Comparison of ENCODE assay signal across 7 cellular contexts in genomic region chr3:52198643-52199608, GRCh38. TPM values are rescaled to one million over a fixed set of nuclear protein-coding genes. Genes with fewer than 3 reads are reported as not detected.
DNase-seq lines count a peak whose midpoint lies in the region; ATAC-seq and TF ChIP-seq lines count a peak whose summit lies in the region.
"Had no signal": no experiment of that assay in that cellular context is flagged by ENCODE, and none has a peak within 500 bp of the region (broad histone marks: within the 10 kb centered on the region; RNA-seq: fewer than 3 reads in every experiment).

No MANE protein-coding gene starts in this region.

- in situ Hi-C loops in GM23248 (cut with MboI) (no loop called here), astrocyte of the spinal cord (cut with HindIII; ENCODE audit: low sequenced_read_pairs) (no loop called here)

- H3K36me3 ChIP-seq in GM23248 (ENCODE audit: low read depth), result peaks cover 16% of the 10 kb centered on the region; the same call in 1 of the 2 replicates
- peaks cover 2 to 32% (median 7%) of the 10 kb centered on the region in 3 experiments for H3K36me3 ChIP-seq in naive thymus-derived CD4-positive, alpha-beta T cell (ENCODE audit: control insufficient read depth in 2 of 3, insufficient read depth in 3 of 3, low read length in 3 of 3)

- H3K9me2 ChIP-seq in GM23248 (ENCODE audit: insufficient read depth), result no peaks in the 10 kb centered on the region

- H3K27me3 Mint-ChIP-seq in naive thymus-derived CD4-positive, alpha-beta T cell, result no peaks in the 10 kb centered on the region

- peak overlapping the region; percentile 86 for H3K9ac ChIP-seq in GM23248

- no peaks in the 10 kb centered on the region for H4K20me1 ChIP-seq in GM23248 (ENCODE audit: insufficient read depth)

- 43 to 44% methylated on average over 14 of the region's 14 CpGs for WGBS in GM23248 (ENCODE audit: low coverage in 1 of 2, low lambda C conversion rate in 2 of 2, missing lambda C conversion rate in 2 of 2), 2 experiments

- no peaks in the 10 kb centered on the region for H3K9me3 ChIP-seq in GM23248 (ENCODE audit: low read depth)
- H3K9me3 ChIP-seq in naive thymus-derived CD4-positive, alpha-beta T cell (ENCODE audit: control insufficient read depth in 2 of 3, low read length in 3 of 3), result no peaks in the 10 kb centered on the region

- intact Hi-C loops in naive thymus-derived CD4-positive, alpha-beta T cell (cut with micrococcal nuclease), result loop anchor here (1.0 to 5.0 kb wide), 9 partner anchors 18 to 257 kb away; partner anchors contain the start of genes PARP3 (in 2 of the 2), POC1A (in 2 of the 2), ABHD14A (in 1 of the 2) and DUSP7 (in 1 of the 2)

- POLR2A ChIA-PET in naive thymus-derived CD4-positive, alpha-beta T cell (lab: Charles Lee), result interaction anchor here (0.8 kb wide), 1 partner anchor 516 kb away, joined by 3 read pairs; no protein-coding TSS in a partner anchor

- no peaks in the 10 kb centered on the region for H3K9me3 Mint-ChIP-seq in naive thymus-derived CD4-positive, alpha-beta T cell

- no peak for TF ChIP-seq CTCF in astrocyte of the spinal cord (IDR thresholded peaks at IDR 0.05; ENCODE audit: low read depth, low read length)

- DNase-seq in GM23248, result peak; percentile 34
- no peak for DNase-seq in astrocyte of the spinal cord (ENCODE audit: low read depth, low spot score)
- DNase-seq in naive thymus-derived CD4-positive, alpha-beta T cell, result peak in 1 of 9 donors; percentile 14
- no peak for DNase-seq in glomerular visceral epithelial cell (ENCODE audit: extremely low spot score)
- DNase-seq in HCEC 1CT, result no peak
- no peak for DNase-seq in GM19238 (ENCODE audit: insufficient read length, low spot score)
- DNase-seq: stimulated activated CD4-positive, alpha-beta T cell treated with anti-CD3 and anti-CD28 coated beads, Interleukin-15, amount 100 ng/mL, for 24 hours had no signal

- no peak for ATAC-seq in naive thymus-derived CD4-positive, alpha-beta T cell

- no peaks in the 10 kb centered on the region for H3K27me3 ChIP-seq in GM23248 (replicated peaks; ENCODE audit: insufficient read depth)
- H3K27me3 ChIP-seq in naive thymus-derived CD4-positive, alpha-beta T cell (ENCODE audit: control insufficient read depth in 2 of 2, insufficient read depth in 2 of 2, low read length in 2 of 2), result no peaks in the 10 kb centered on the region

- peaks cover 24% of the 10 kb centered on the region for H3K4me1 ChIP-seq in GM23248 (ENCODE audit: insufficient read depth)
- H3K4me1 ChIP-seq in naive thymus-derived CD4-positive, alpha-beta T cell (ENCODE audit: control insufficient read depth in 2 of 2, insufficient read depth in 2 of 2, low read length in 2 of 2), result peaks cover 25 to 30% of the 10 kb centered on the region in 2 donors

- H3K36me3 Mint-ChIP-seq in naive thymus-derived CD4-positive, alpha-beta T cell, result peaks cover 0 to 35% (median 14%) of the 10 kb centered on the region in 5 donors

- H3K4me3 ChIP-seq in GM23248 (peak overlapping the region; percentile 96), astrocyte of the spinal cord (ENCODE audit: low read depth, low read length) (peak overlapping the region; percentile 90)
- peak overlapping the region; percentile 80 for H3K4me3 ChIP-seq in naive thymus-derived CD4-positive, alpha-beta T cell (ENCODE audit: low read length)

- H3K27ac ChIP-seq in GM23248, result no peak overlapping the region
- H3K27ac ChIP-seq in naive thymus-derived CD4-positive, alpha-beta T cell (ENCODE audit: low read depth, low read length), result peak overlapping the region; percentile 94

- peak overlapping the region; percentile 88 to 98 (median 93) for H3K27ac Mint-ChIP-seq in naive thymus-derived CD4-positive, alpha-beta T cell

- peaks cover 33 to 63% (median 49%) of the 10 kb centered on the region in 7 donors for H3K4me1 Mint-ChIP-seq in naive thymus-derived CD4-positive, alpha-beta T cell

- CTCF ChIA-PET in naive thymus-derived CD4-positive, alpha-beta T cell (lab: Charles Lee), result interaction anchor here (1.1 kb wide), 1 partner anchor 21 kb away, joined by 4 read pairs; no protein-coding TSS in a partner anchor

- H3K4me2 ChIP-seq in GM23248 (ENCODE audit: unreplicated experiment), result peak overlapping the region; percentile 83

- peak overlapping the region; percentile 85 to 98 (median 96) for H3K4me3 Mint-ChIP-seq in naive thymus-derived CD4-positive, alpha-beta T cell

- H3F3A ChIP-seq in GM23248 (ENCODE audit: insufficient read depth), result peaks cover 23% of the 10 kb centered on the region

- peak overlapping the region; percentile 93 for H2AFZ ChIP-seq in GM23248

- H3K79me2 ChIP-seq in GM23248 (ENCODE audit: insufficient read depth), result peaks cover 27% of the 10 kb centered on the region

RNA-seq across cellular contexts. Expression of gene ALAS1, which starts 1.0 kb away (rescaled TPM):
- total RNA-seq in GM23248 (2014; rRNA removed; shearing (Covaris generic)), result 21.2 and 33.9 TPM in 2 replicates
- 30.4 and 31.0 TPM in 2 replicates for polyA plus RNA-seq in GM23248 (2016; fragmentation: Nextera tagmentation; extraction: Ambion mirVana)
- 10 to 100 TPM; 12.6 to 74.3 (median 27.4) TPM for total RNA-seq in naive thymus-derived CD4-positive, alpha-beta T cell
- polyA plus RNA-seq in naive thymus-derived CD4-positive, alpha-beta T cell, result 10 to 100 TPM; 18.7 to 37.6 TPM

RNA-seq across cellular contexts. Expression of gene TLR9, which starts 26.5 kb away (rescaled TPM):
- not detected in 2 replicates for total RNA-seq in GM23248 (2014; rRNA removed; shearing (Covaris generic))
- 0.11 TPM in 1 of 2 replicates, not detected in the other for polyA plus RNA-seq in GM23248 (2016; fragmentation: Nextera tagmentation; extraction: Ambion mirVana)
- 1 to 10 TPM in 3 of 5 experiments, under 1 TPM in 2; 0.27 to 2.5 (median 1.6) TPM for total RNA-seq in naive thymus-derived CD4-positive, alpha-beta T cell
- under 1 TPM in 1 of 2 donors, not detected in 1; 0.16 TPM for polyA plus RNA-seq in naive thymus-derived CD4-positive, alpha-beta T cell

RNA-seq across cellular contexts. Expression of gene TWF2, which starts 40.0 kb away (rescaled TPM):
- 124 and 137 TPM in 2 replicates for total RNA-seq in GM23248 (2014; rRNA removed; shearing (Covaris generic))
- polyA plus RNA-seq in GM23248 (2016; fragmentation: Nextera tagmentation; extraction: Ambion mirVana), result 95.1 and 105 TPM in 2 replicates
- 100 to 1,000 TPM in 1 of 5 experiments, 10 to 100 TPM in 4; 38.7 to 110 (median 63.7) TPM for total RNA-seq in naive thymus-derived CD4-positive, alpha-beta T cell
- polyA plus RNA-seq in naive thymus-derived CD4-positive, alpha-beta T cell, result 100 to 1,000 TPM; 104 to 147 TPM

RNA-seq across cellular contexts. Expression of gene POC1A, which starts 44.7 kb away (rescaled TPM):
- total RNA-seq in GM23248 (2014; rRNA removed; shearing (Covaris generic)), result 2.3 and 5.2 TPM in 2 replicates
- 11.0 and 11.8 TPM in 2 replicates for polyA plus RNA-seq in GM23248 (2016; fragmentation: Nextera tagmentation; extraction: Ambion mirVana)
- total RNA-seq in naive thymus-derived CD4-positive, alpha-beta T cell, result 10 to 100 TPM in 1 of 5 experiments, 1 to 10 TPM in 2, under 1 TPM in 2; 0.58 to 19.7 (median 1.2) TPM
- polyA plus RNA-seq in naive thymus-derived CD4-positive, alpha-beta T cell, result 1 to 10 TPM; 1.8 to 2.5 TPM

RNA-seq across cellular contexts. Expression of gene PPM1M, which starts 46.6 kb away (rescaled TPM):
- 26.7 and 35.7 TPM in 2 replicates for total RNA-seq in GM23248 (2014; rRNA removed; shearing (Covaris generic))
- polyA plus RNA-seq in GM23248 (2016; fragmentation: Nextera tagmentation; extraction: Ambion mirVana), result 19.3 and 21.6 TPM in 2 replicates
- total RNA-seq in naive thymus-derived CD4-positive, alpha-beta T cell, result 10 to 100 TPM; 55.8 to 81.0 (median 74.5) TPM
- 100 to 1,000 TPM in 1 of 2 donors, 10 to 100 TPM in 1; 68.8 to 135 TPM for polyA plus RNA-seq in naive thymus-derived CD4-positive, alpha-beta T cell
